ENCODE assay signal across 8 cellular contexts in genomic region chr10:73215749-73216148, GRCh38.
"Had no signal": no experiment of that assay in that cellular context is flagged by ENCODE, and none has a peak within 500 bp of the region (broad histone marks: within the 10 kb centered on the region; RNA-seq: fewer than 3 reads in every experiment).

No MANE protein-coding gene starts in this region.

- H3K27ac ChIP-seq: HL-60 had no signal

- H3K27ac Mint-ChIP-seq: GM23338, H9 had no signal

- H3K9me3 Mint-ChIP-seq: GM23338, H9 had no signal

- H3K4me2 ChIP-seq: GM23338 had no signal

- ATAC-seq: GM23338, K562 had no signal

- DNase-seq: H9, HCEC 1CT, IMR-90, KG1 had no signal

- H2AFZ ChIP-seq: GM23338 had no signal

- H3K4me3 ChIP-seq: GM23338, K562 had no signal

- H3K4me1 Mint-ChIP-seq: GM23338, H9 had no signal

- H3K4me3 Mint-ChIP-seq: GM23338, H9 had no signal

- FAIRE-seq: H1, K562 had no signal
